Comparison of ENCODE assay signal across 16 cellular contexts in the genomic region with DNA sequence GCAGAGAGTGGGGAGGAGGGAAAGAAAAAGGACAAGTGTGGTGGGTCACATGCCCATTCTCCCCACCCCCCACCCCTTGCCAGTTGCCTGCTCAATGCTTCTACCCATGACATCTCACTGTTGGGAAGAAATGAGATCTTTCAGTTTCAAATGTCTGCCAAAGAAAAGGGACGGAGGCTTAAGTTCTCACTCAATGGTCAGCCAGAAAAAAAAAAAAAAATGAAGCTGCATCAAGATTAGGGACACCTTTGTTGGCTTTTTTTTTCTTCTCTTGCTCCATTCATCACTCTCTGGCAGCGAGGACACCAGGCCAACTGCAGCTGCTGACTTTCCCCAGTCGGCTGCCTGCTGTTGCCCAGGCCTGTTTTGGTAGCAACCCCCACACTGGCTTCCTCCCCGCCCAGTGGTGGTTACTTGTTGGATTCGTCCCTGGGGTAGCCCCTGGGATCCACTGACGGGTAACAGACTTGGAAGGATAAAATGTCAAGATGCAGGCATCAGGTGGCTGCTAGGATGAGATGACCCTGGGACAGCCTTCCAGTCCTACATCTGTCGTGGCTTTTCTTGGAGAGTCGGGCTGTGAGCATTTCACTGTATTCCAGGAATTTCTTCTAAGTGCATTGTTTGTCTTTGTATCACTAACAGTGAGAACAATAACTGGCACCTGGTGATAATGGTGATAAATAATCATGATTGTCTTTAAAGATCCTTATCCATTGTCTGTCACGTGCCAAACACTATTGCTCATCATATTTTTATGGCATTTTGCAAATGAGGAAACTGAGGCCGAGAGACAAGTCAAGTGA. TPM values are rescaled to one million over a fixed set of nuclear protein-coding genes. Genes with fewer than 3 reads are reported as not detected.
DNase-seq lines count a peak whose midpoint lies in the region; ATAC-seq, FAIRE-seq and TF ChIP-seq lines count a peak whose summit lies in the region.
"Had no signal": no experiment of that assay in that cellular context is flagged by ENCODE, and none has a peak within 500 bp of the region (broad histone marks: within the 10 kb centered on the region; RNA-seq: fewer than 3 reads in every experiment).

No MANE protein-coding gene starts in this region.

- H3K4me3 ChIP-seq in Karpas-422 (ENCODE audit: low read length) (no peak overlapping the region), iPS-20b (ENCODE audit: low read length) (peak overlapping the region; percentile 24; the same call in 1 of the 2 replicates), small intestine (ENCODE audit: low read depth in 1 of 2, low read length in 2 of 2) (no peak overlapping the region), osteoblast (ENCODE audit: insufficient read depth, low read length) (no peak overlapping the region)
- H3K4me3 ChIP-seq: BLaER1 treated with 17β-estradiol and CSF1 and Interleukin-3, amounts not matched to agents 10 nM and 100 nM had no signal

- POLR2A ChIA-PET in RWPE1 (lab: Yijun Ruan, JAX; ENCODE audit: low non-redundant PET) = no interaction called here

- ATAC-seq in HG03139 (IDR thresholded peaks at IDR 0.05; ENCODE audit: unreplicated experiment) = no peak

- H2AFZ ChIP-seq in Karpas-422 (ENCODE audit: low read length) (no peak overlapping the region), osteoblast (ENCODE audit: low read length) (no peak overlapping the region)

- no peak overlapping the region for H3K9ac ChIP-seq in Karpas-422 (ENCODE audit: low read length)
- H3K9ac ChIP-seq in iPS-20b (ENCODE audit: low read depth, low read length) = peak overlapping the region; percentile 22; the same call in 1 of the 2 replicates
- H3K9ac ChIP-seq: BLaER1 treated with 17β-estradiol and CSF1 and Interleukin-3, amounts not matched to agents 10 nM and 100 nM had no signal

- H3K79me2 ChIP-seq in Karpas-422 (ENCODE audit: low read length) (no peaks in the 10 kb centered on the region), osteoblast (ENCODE audit: insufficient read depth, low read length) (no peaks in the 10 kb centered on the region)

- H3K4me2 ChIP-seq in Karpas-422 (ENCODE audit: low read depth, low read length, poor library complexity, severe bottlenecking) (no peak overlapping the region), osteoblast (ENCODE audit: insufficient read depth, low read length) (no peak overlapping the region)

- no peaks in the 10 kb centered on the region for H3K36me3 ChIP-seq in Karpas-422 (ENCODE audit: insufficient read depth, low read length)
- H3K36me3 ChIP-seq in iPS-20b (ENCODE audit: insufficient read depth, low read depth, low read length) = no peaks in the 10 kb centered on the region
- H3K36me3 ChIP-seq in small intestine (ENCODE audit: control insufficient read depth in 2 of 2, insufficient read depth in 2 of 2, low read length in 2 of 2) = no peaks in the 10 kb centered on the region
- no peaks in the 10 kb centered on the region for H3K36me3 ChIP-seq in osteoblast (ENCODE audit: insufficient read depth, low read length)
- H3K36me3 ChIP-seq: BLaER1 treated with 17β-estradiol and CSF1 and Interleukin-3, amounts not matched to agents 10 nM and 100 nM had no signal

- no peaks in the 10 kb centered on the region for H3K9me2 ChIP-seq in Karpas-422 (replicated peaks; ENCODE audit: insufficient read depth, low read length)

- H4K20me1 ChIP-seq in Karpas-422 (ENCODE audit: insufficient read depth, low read depth, low read length) (no peaks in the 10 kb centered on the region), osteoblast (ENCODE audit: insufficient read depth, low read length) (no peaks in the 10 kb centered on the region)

- CTCF ChIA-PET in RWPE1 (lab: Yijun Ruan, JAX) = interaction anchor here (1.7 kb wide), 1 partner anchor 8 kb away, joined by 7 read pairs; no protein-coding TSS in a partner anchor

- H3K4me1 ChIP-seq in Karpas-422 (ENCODE audit: low read length) (no peaks in the 10 kb centered on the region), iPS-20b (ENCODE audit: insufficient read depth, low read length) (peaks cover 54% of the 10 kb centered on the region), small intestine (ENCODE audit: control insufficient read depth in 2 of 2, insufficient read depth in 1 of 2, low read depth in 1 of 2, low read length in 1 of 2) (peaks cover 2 to 8% of the 10 kb centered on the region in 2 donors), osteoblast (ENCODE audit: insufficient read depth, low read length) (peaks cover 23% of the 10 kb centered on the region)

- FAIRE-seq in small intestine (lab: Jason Lieb, UNC) = no peak
- FAIRE-seq: H54, urothelium cell line had no signal

- H3K27ac ChIP-seq in Karpas-422 (ENCODE audit: low read length) (no peak overlapping the region), RWPE1 (peak overlapping the region; percentile 42), iPS-20b (ENCODE audit: low read length) (peak overlapping the region; percentile 54), small intestine (ENCODE audit: low read depth in 1 of 2, low read length in 1 of 2) (peak overlapping the region; percentile 46 to 87), osteoblast (ENCODE audit: low read depth, low read length) (no peak overlapping the region)
- H3K27ac ChIP-seq: BLaER1 treated with 17β-estradiol and CSF1 and Interleukin-3, amounts not matched to agents 10 nM and 100 nM had no signal

- DNase-seq in Karpas-422 = peak; percentile 29
- DNase-seq in RWPE1 (ENCODE audit: low spot score) = peak; percentile 45
- DNase-seq in small intestine = no peak
- no peak for DNase-seq in middle frontal gyrus (ENCODE audit: extremely low spot score, low spot score)
- no peak for DNase-seq in osteoblast (ENCODE audit: insufficient read length, low spot score, missing footprints)
- DNase-seq: activated CD4-positive, CD25-positive, alpha-beta regulatory T cell treated with anti-CD3 and anti-CD28 coated beads, Interleukin-2, amount 50 U/mL, for 72 hours; activated naive CD4-positive, alpha-beta T cell treated with anti-CD3 and anti-CD28 coated beads, Interleukin-2, amount 10 ng/mL, durations not matched to agents 7 days and 5 days; effector memory CD4-positive, alpha-beta T cell; NCI-H1092 treated with DMSO at 0.1 percent for 48 hours; NCI-H526 treated with DMSO at 0.1 percent for 48 hours had no signal

- H3K27me3 ChIP-seq in Karpas-422 (ENCODE audit: low read length) (peaks cover 2% of the 10 kb centered on the region; the same call in 1 of the 2 replicates), iPS-20b (ENCODE audit: insufficient read depth, low read length) (no peaks in the 10 kb centered on the region), small intestine (ENCODE audit: control insufficient read depth in 2 of 2, insufficient read depth in 2 of 2, low read length in 2 of 2) (peaks cover 0 to 4% of the 10 kb centered on the region in 2 donors), osteoblast (ENCODE audit: insufficient read depth, low read length) (no peaks in the 10 kb centered on the region)
- H3K27me3 ChIP-seq: BLaER1 treated with 17β-estradiol and CSF1 and Interleukin-3, amounts not matched to agents 10 nM and 100 nM had no signal

- 68 to 70% (median 69%) methylated on average over 10 of the region's 10 CpGs for WGBS in small intestine, 3 donors

- H3K9me3 ChIP-seq in Karpas-422 (ENCODE audit: low read length) (no peaks in the 10 kb centered on the region), iPS-20b (ENCODE audit: insufficient read depth, low read depth, low read length) (no peaks in the 10 kb centered on the region), small intestine (ENCODE audit: control insufficient read depth, low read depth) (no peaks in the 10 kb centered on the region), osteoblast (ENCODE audit: low read depth, low read length) (no peaks in the 10 kb centered on the region)
- H3K9me3 ChIP-seq: BLaER1 treated with 17β-estradiol and CSF1 and Interleukin-3, amounts not matched to agents 10 nM and 100 nM had no signal

- no peak for TF ChIP-seq CTCF in RWPE1 (conservative IDR thresholded peaks at IDR 0.05; ENCODE audit: low read depth)
- no peak for TF ChIP-seq CTCF in osteoblast (IDR thresholded peaks at IDR 0.05; ENCODE audit: extremely low read depth, low read depth, low read length)

RNA-seq across cellular contexts. Expression of gene WWC1, which starts 9.1 kb away (rescaled TPM):
- not detected in 2 replicates for total RNA-seq in Karpas-422 (2014; rRNA removed; shearing (Covaris generic); ENCODE audit: low replicate concordance)
- polyA plus RNA-seq in small intestine = 10 to 100 TPM; 22.8 to 65.1 (median 49.6) TPM
- total RNA-seq in osteoblast = 0.88 and 1.4 TPM in 2 replicates
- total RNA-seq: T-helper 2 cell treated with Interferon-gamma antibody and Interleukin-4, amounts not matched to agents 100 ng/mL and 5 ng/mL, for 36 hours had no signal

Comparison
In these comparisons a context has a peak if more than half of its experiments do, and no peak if none do; other contexts are left out.
1. DNase-seq: peak in Karpas-422 (single experiment) and RWPE1 (single experiment); none in small intestine (single experiment), middle frontal gyrus (single experiment) and osteoblast (single experiment).
2. H3K27ac ChIP-seq: peak in RWPE1 (single experiment), iPS-20b (single experiment) and small intestine (2 of 2); none in Karpas-422 (single experiment) and osteoblast (single experiment).